Comparison of ENCODE assay signal across 1 cellular context in the genomic region with DNA sequence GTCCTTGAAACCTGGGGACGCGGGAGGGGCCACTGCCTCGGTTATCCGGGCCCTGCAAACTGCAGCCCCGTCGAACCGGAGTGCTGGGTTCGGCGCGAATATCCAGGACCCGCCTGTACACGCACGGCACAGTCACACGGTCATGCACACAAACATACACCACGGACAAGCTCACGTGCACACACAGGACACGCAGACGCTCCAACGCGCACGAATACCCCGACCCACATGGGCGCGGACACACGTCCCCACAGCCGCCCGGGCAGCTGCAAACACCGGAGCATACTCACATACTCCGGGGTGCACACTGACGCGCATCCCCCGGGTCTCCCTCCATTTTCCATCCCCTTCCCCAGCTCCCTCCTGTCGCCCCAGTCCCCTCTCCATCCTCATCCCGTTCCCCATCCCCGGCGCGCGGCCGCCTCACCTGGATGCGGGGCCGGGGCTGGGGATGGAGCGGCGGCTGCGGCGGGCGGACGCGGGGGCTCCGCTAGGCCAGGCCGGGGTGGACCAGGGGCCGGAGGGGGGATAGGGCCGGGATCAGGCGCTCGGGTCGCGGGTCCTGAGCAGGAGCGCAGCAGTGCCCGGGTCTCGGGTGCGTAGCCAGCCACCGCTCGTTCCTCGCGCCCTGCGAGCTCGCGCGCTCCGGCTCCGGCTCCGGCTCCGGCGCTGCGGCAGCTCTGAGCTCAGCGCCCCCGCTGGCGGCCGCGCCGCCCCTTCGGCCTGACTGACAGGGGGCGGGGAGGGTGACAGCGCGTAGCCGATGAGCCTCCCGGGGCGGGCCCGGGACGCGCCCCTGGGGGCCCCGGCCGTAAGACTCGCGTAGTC.
TF ChIP-seq lines count a peak whose summit lies in the region.

A gene with protein sequence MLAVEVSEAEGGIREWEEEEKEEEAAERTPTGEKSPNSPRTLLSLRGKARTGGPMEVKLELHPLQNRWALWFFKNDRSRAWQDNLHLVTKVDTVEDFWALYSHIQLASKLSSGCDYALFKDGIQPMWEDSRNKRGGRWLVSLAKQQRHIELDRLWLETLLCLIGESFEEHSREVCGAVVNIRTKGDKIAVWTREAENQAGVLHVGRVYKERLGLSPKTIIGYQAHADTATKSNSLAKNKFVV (plus strand): TSS at position 823 of the 828 bp plus-strand sequence. CDS start 12,113 bp downstream, outside the sequence.
Gene SNCB, minus strand, starts transcription at position 682 of the 828 bp plus-strand sequence. CDS start 880 bp downstream, outside the sequence.

TF ChIP-seq in WTC11, 78 proteins besides CTCF, POLR2A, EP300 and RAD21 (continued from another document and continues in another):
- peak; percentile 87 for TF ChIP-seq PRDM15 (CRISPR knock-in tag; IDR thresholded peaks at IDR 0.05)
- TF ChIP-seq NFYB (CRISPR knock-in tag; conservative IDR thresholded peaks at IDR 0.05; ENCODE audit: low read depth) = 0 out of 2 replicates have a peak, but pooled peaks have one; percentile 3
- no peak for TF ChIP-seq RORB (CRISPR knock-in tag; IDR thresholded peaks at IDR 0.05)
- TF ChIP-seq, protein P1, sequence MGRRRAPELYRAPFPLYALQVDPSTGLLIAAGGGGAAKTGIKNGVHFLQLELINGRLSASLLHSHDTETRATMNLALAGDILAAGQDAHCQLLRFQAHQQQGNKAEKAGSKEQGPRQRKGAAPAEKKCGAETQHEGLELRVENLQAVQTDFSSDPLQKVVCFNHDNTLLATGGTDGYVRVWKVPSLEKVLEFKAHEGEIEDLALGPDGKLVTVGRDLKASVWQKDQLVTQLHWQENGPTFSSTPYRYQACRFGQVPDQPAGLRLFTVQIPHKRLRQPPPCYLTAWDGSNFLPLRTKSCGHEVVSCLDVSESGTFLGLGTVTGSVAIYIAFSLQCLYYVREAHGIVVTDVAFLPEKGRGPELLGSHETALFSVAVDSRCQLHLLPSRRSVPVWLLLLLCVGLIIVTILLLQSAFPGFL (CRISPR knock-in tag; IDR thresholded peaks at IDR 0.05; ENCODE audit: borderline replicate concordance) = no peak
- TF ChIP-seq, protein P2, sequence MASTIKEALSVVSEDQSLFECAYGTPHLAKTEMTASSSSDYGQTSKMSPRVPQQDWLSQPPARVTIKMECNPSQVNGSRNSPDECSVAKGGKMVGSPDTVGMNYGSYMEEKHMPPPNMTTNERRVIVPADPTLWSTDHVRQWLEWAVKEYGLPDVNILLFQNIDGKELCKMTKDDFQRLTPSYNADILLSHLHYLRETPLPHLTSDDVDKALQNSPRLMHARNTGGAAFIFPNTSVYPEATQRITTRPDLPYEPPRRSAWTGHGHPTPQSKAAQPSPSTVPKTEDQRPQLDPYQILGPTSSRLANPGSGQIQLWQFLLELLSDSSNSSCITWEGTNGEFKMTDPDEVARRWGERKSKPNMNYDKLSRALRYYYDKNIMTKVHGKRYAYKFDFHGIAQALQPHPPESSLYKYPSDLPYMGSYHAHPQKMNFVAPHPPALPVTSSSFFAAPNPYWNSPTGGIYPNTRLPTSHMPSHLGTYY (CRISPR knock-in tag; IDR thresholded peaks at IDR 0.05) = no peak
- TF ChIP-seq, protein P3, sequence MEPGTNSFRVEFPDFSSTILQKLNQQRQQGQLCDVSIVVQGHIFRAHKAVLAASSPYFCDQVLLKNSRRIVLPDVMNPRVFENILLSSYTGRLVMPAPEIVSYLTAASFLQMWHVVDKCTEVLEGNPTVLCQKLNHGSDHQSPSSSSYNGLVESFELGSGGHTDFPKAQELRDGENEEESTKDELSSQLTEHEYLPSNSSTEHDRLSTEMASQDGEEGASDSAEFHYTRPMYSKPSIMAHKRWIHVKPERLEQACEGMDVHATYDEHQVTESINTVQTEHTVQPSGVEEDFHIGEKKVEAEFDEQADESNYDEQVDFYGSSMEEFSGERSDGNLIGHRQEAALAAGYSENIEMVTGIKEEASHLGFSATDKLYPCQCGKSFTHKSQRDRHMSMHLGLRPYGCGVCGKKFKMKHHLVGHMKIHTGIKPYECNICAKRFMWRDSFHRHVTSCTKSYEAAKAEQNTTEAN (CRISPR knock-in tag; IDR thresholded peaks at IDR 0.05) = no peak
- peak; percentile 57 for TF ChIP-seq FOXP1 (CRISPR knock-in tag; IDR thresholded peaks at IDR 0.05; ENCODE audit: borderline replicate concordance)
- no peak for TF ChIP-seq ESRRA (CRISPR knock-in tag; IDR thresholded peaks at IDR 0.05; ENCODE audit: borderline replicate concordance)
- no peak for TF ChIP-seq GTF2I (CRISPR knock-in tag; conservative IDR thresholded peaks at IDR 0.05)
- peak; percentile 51 for TF ChIP-seq ETV6 (CRISPR knock-in tag; IDR thresholded peaks at IDR 0.05)
- TF ChIP-seq, protein P4, sequence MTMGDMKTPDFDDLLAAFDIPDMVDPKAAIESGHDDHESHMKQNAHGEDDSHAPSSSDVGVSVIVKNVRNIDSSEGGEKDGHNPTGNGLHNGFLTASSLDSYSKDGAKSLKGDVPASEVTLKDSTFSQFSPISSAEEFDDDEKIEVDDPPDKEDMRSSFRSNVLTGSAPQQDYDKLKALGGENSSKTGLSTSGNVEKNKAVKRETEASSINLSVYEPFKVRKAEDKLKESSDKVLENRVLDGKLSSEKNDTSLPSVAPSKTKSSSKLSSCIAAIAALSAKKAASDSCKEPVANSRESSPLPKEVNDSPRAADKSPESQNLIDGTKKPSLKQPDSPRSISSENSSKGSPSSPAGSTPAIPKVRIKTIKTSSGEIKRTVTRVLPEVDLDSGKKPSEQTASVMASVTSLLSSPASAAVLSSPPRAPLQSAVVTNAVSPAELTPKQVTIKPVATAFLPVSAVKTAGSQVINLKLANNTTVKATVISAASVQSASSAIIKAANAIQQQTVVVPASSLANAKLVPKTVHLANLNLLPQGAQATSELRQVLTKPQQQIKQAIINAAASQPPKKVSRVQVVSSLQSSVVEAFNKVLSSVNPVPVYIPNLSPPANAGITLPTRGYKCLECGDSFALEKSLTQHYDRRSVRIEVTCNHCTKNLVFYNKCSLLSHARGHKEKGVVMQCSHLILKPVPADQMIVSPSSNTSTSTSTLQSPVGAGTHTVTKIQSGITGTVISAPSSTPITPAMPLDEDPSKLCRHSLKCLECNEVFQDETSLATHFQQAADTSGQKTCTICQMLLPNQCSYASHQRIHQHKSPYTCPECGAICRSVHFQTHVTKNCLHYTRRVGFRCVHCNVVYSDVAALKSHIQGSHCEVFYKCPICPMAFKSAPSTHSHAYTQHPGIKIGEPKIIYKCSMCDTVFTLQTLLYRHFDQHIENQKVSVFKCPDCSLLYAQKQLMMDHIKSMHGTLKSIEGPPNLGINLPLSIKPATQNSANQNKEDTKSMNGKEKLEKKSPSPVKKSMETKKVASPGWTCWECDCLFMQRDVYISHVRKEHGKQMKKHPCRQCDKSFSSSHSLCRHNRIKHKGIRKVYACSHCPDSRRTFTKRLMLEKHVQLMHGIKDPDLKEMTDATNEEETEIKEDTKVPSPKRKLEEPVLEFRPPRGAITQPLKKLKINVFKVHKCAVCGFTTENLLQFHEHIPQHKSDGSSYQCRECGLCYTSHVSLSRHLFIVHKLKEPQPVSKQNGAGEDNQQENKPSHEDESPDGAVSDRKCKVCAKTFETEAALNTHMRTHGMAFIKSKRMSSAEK (CRISPR knock-in tag; IDR thresholded peaks at IDR 0.05; ENCODE audit: borderline replicate concordance) = no peak
- TF ChIP-seq, protein P5, sequence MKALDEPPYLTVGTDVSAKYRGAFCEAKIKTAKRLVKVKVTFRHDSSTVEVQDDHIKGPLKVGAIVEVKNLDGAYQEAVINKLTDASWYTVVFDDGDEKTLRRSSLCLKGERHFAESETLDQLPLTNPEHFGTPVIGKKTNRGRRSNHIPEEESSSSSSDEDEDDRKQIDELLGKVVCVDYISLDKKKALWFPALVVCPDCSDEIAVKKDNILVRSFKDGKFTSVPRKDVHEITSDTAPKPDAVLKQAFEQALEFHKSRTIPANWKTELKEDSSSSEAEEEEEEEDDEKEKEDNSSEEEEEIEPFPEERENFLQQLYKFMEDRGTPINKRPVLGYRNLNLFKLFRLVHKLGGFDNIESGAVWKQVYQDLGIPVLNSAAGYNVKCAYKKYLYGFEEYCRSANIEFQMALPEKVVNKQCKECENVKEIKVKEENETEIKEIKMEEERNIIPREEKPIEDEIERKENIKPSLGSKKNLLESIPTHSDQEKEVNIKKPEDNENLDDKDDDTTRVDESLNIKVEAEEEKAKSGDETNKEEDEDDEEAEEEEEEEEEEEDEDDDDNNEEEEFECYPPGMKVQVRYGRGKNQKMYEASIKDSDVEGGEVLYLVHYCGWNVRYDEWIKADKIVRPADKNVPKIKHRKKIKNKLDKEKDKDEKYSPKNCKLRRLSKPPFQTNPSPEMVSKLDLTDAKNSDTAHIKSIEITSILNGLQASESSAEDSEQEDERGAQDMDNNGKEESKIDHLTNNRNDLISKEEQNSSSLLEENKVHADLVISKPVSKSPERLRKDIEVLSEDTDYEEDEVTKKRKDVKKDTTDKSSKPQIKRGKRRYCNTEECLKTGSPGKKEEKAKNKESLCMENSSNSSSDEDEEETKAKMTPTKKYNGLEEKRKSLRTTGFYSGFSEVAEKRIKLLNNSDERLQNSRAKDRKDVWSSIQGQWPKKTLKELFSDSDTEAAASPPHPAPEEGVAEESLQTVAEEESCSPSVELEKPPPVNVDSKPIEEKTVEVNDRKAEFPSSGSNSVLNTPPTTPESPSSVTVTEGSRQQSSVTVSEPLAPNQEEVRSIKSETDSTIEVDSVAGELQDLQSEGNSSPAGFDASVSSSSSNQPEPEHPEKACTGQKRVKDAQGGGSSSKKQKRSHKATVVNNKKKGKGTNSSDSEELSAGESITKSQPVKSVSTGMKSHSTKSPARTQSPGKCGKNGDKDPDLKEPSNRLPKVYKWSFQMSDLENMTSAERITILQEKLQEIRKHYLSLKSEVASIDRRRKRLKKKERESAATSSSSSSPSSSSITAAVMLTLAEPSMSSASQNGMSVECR (CRISPR knock-in tag; IDR thresholded peaks at IDR 0.05; ENCODE audit: borderline replicate concordance) = no peak
- TF ChIP-seq ZNF121 (CRISPR knock-in tag; IDR thresholded peaks at IDR 0.05) = no peak
- TF ChIP-seq USF1 (CRISPR knock-in tag; IDR thresholded peaks at IDR 0.05) = no peak
- no peak for TF ChIP-seq OVOL2 (CRISPR knock-in tag; IDR thresholded peaks at IDR 0.05; ENCODE audit: borderline replicate concordance)
- no peak for TF ChIP-seq MLX (CRISPR knock-in tag; IDR thresholded peaks at IDR 0.05)
- no peak for TF ChIP-seq JUN (CRISPR knock-in tag; IDR thresholded peaks at IDR 0.05)
- TF ChIP-seq, protein P6, sequence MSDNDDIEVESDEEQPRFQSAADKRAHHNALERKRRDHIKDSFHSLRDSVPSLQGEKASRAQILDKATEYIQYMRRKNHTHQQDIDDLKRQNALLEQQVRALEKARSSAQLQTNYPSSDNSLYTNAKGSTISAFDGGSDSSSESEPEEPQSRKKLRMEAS (CRISPR knock-in tag; IDR thresholded peaks at IDR 0.05) = peak; percentile 65; the same call in 1 of the 2 replicates
- TF ChIP-seq TCF7 (CRISPR knock-in tag; IDR thresholded peaks at IDR 0.05; ENCODE audit: low read depth) = no peak; the same call in 1 of the 2 replicates
- no peak for TF ChIP-seq EMX1 (CRISPR knock-in tag; IDR thresholded peaks at IDR 0.05)
- no peak for TF ChIP-seq IRF2 (CRISPR knock-in tag; IDR thresholded peaks at IDR 0.05; ENCODE audit: borderline replicate concordance, low read depth)
- peak; percentile 80; the same call in 1 of the 2 replicates for TF ChIP-seq SP1 (CRISPR knock-in tag; conservative IDR thresholded peaks at IDR 0.05)
- 0 out of 2 replicates have a peak, but pooled peaks have one; percentile 19 for TF ChIP-seq FOXK1 (CRISPR knock-in tag; IDR thresholded peaks at IDR 0.05)
- 0 out of 2 replicates have a peak, but pooled peaks have one; percentile 49 for TF ChIP-seq ZNF232 (CRISPR knock-in tag; IDR thresholded peaks at IDR 0.05)
- TF ChIP-seq ZNF138 (CRISPR knock-in tag; conservative IDR thresholded peaks at IDR 0.05) = no peak
- TF ChIP-seq ATF1 (CRISPR knock-in tag; IDR thresholded peaks at IDR 0.05) = 0 out of 2 replicates have a peak, but pooled peaks have one; percentile 33
- no peak for TF ChIP-seq GRHL2 (CRISPR knock-in tag; IDR thresholded peaks at IDR 0.05; ENCODE audit: insufficient replicate concordance, severe bottlenecking)
- TF ChIP-seq, protein P7, sequence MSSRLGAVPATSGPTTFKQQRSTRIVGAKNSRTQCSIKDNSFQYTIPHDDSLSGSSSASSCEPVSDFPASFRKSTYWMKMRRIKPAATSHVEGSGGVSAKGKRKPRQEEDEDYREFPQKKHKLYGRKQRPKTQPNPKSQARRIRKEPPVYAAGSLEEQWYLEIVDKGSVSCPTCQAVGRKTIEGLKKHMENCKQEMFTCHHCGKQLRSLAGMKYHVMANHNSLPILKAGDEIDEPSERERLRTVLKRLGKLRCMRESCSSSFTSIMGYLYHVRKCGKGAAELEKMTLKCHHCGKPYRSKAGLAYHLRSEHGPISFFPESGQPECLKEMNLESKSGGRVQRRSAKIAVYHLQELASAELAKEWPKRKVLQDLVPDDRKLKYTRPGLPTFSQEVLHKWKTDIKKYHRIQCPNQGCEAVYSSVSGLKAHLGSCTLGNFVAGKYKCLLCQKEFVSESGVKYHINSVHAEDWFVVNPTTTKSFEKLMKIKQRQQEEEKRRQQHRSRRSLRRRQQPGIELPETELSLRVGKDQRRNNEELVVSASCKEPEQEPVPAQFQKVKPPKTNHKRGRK (CRISPR knock-in tag; IDR thresholded peaks at IDR 0.05; ENCODE audit: borderline replicate concordance) = no peak
